11 cellular contexts compared by ENCODE assay signal in the genomic region with DNA sequence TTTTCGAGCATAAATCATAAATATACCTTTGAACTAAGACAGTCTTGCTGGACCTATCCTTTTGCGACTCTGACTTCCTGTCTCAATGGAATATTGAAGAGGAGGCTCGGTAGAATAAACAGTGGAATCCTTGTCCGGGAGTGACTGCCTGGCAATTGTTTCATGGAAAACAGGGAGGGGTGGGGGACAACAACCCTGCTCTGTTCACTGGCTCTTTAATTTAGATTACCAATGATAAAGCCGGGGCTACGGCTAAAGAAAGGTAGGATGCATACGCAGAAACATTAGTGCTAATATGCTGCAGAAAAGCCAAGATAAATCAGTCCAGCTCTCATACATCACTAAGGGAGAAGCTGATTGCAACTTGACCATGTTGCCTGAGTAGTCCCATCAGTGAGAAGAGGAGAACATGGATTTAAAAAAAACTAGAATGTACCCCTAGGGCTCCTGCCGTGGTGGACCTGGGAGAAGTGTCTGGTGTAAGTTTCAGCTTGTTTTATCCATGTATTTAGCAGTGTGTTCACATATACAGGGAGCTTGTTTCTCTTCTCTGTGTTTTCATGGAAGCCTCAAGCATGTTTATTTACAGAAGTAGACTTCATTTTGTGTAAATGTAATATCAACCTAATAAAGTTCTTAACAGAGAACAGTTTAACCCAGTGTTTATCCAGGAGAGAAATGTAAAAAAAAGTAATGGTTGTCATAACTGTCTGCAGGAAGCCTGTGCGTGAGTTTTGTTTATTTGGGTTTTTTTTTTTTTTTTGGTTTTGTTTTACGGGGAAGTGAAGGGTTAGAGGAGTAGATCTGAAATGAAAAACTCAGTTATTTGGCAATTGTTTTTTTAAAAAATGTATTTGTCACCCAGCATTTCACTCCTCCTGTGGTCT.
DNase-seq lines count a peak whose midpoint lies in the region; ATAC-seq and TF ChIP-seq lines count a peak whose summit lies in the region.
"Had no signal": no experiment of that assay in that cellular context is flagged by ENCODE, and none has a peak within 500 bp of the region (broad histone marks: within the 10 kb centered on the region; RNA-seq: fewer than 3 reads in every experiment).

No MANE protein-coding gene starts in this region.

- peak overlapping the region in 8 of 12 donors; percentile 10 to 56 (median 36) for H3K27ac ChIP-seq in heart left ventricle
- peak overlapping the region; percentile 68 for H3K27ac ChIP-seq in hepatocyte
- peak overlapping the region; percentile 2 for H3K27ac ChIP-seq in urinary bladder (ENCODE audit: low read depth)

- H3K4me3 ChIP-seq in heart left ventricle (peak overlapping the region in 9 of 12 donors; percentile 1 to 32 (median 18)), hepatocyte (no peak overlapping the region), urinary bladder (ENCODE audit: low read depth, low read length) (peak overlapping the region; percentile 39)
- H3K4me3 ChIP-seq: coronary artery had no signal

- H3K4me1 ChIP-seq in heart left ventricle (peaks cover 3 to 53% (median 34%) of the 10 kb centered on the region in 12 donors), hepatocyte (ENCODE audit: insufficient read depth) (peaks cover 11% of the 10 kb centered on the region), urinary bladder (ENCODE audit: insufficient read depth) (peaks cover 3% of the 10 kb centered on the region)

- no peaks in the 10 kb centered on the region for H3K9me2 ChIP-seq in hepatocyte (replicated peaks; ENCODE audit: insufficient read depth)

- TF ChIP-seq CTCF in heart left ventricle (IDR thresholded peaks at IDR 0.05) (no peak), hepatocyte (IDR thresholded peaks at IDR 0.05; ENCODE audit: poor library complexity) (no peak)

- peak overlapping the region; percentile 70 for H3K4me2 ChIP-seq in hepatocyte

- intact Hi-C loops in heart left ventricle (cut with DNase I) (loop anchor here in 4 of 10 donors (2.0 to 5.0 kb wide), 5 partner anchors 33 to 167 kb away; no protein-coding TSS in a partner anchor), Right ventricle myocardium inferior (cut with DNase I) (loop anchor here (5.0 kb wide), 1 partner anchor 38 kb away; no protein-coding TSS in a partner anchor)

- TF ChIP-seq POLR2A in heart left ventricle (IDR thresholded peaks at IDR 0.05): no peak

- no peaks in the 10 kb centered on the region for H4K20me1 ChIP-seq in hepatocyte (ENCODE audit: insufficient read depth, poor library complexity, severe bottlenecking)

- DNase-seq in heart left ventricle (no peak), Right ventricle myocardium inferior (ENCODE audit: missing footprints) (no peak), hepatocyte (ENCODE audit: low spot score) (no peak), HCEC 1CT (no peak)
- DNase-seq in stimulated activated CD4-positive, alpha-beta T cell treated with anti-CD3 and anti-CD28 coated beads, Interleukin-4, amount 100 ng/mL, for 4 hours: no peak
- DNase-seq: stimulated activated CD4-positive, alpha-beta T cell treated with anti-CD3 and anti-CD28 coated beads, Interleukin-2, amount 100 ng/mL, for 24 hours had no signal

- H3K27me3 ChIP-seq in heart left ventricle (no peaks in the 10 kb centered on the region), hepatocyte (no peaks in the 10 kb centered on the region)

- H3K79me2 ChIP-seq in hepatocyte: no peaks in the 10 kb centered on the region

- H2AFZ ChIP-seq in hepatocyte: peak overlapping the region; percentile 4

- 30 to 38% (median 34%) methylated on average over 10 of the region's 10 CpGs for WGBS in heart left ventricle, 4 donors
- WGBS in hepatocyte (ENCODE audit: low lambda C conversion rate, missing lambda C conversion rate): 31% methylated on average over 10 of the region's 10 CpGs
- 23% methylated on average over 10 of the region's 10 CpGs for WGBS in urinary bladder

- peaks cover 0 to 4% (median 0%) of the 10 kb centered on the region in 12 donors for H3K9me3 ChIP-seq in heart left ventricle
- H3K9me3 ChIP-seq in hepatocyte (ENCODE audit: low read depth): no peaks in the 10 kb centered on the region

- ATAC-seq in heart left ventricle: peak in 3 of 4 donors; percentile 32 to 49 (median 32)
- ATAC-seq in Right ventricle myocardium inferior: no peak
- peak; percentile 75 for ATAC-seq in SK-N-SH treated with all-trans-retinoic acid at 6 μM for 48 hours
- ATAC-seq in HG02798 (IDR thresholded peaks at IDR 0.05; ENCODE audit: poor library complexity, unreplicated experiment): no peak
- ATAC-seq: WTC11 had no signal

- H3K36me3 ChIP-seq in heart left ventricle (no peaks in the 10 kb centered on the region), hepatocyte (replicated peaks; ENCODE audit: insufficient read depth, low read depth) (no peaks in the 10 kb centered on the region), urinary bladder (ENCODE audit: insufficient read depth) (no peaks in the 10 kb centered on the region)

TF ChIP-seq in SK-N-SH treated with all-trans-retinoic acid at 6 μM for 48 hours, 23 proteins besides CTCF, POLR2A, EP300 and RAD21:
- TF ChIP-seq SNAI2 (CRISPR knock-in tag; IDR thresholded peaks at IDR 0.05) (0 out of 2 replicates have a peak, but pooled peaks have one; percentile 15), ZNF70 (CRISPR knock-in tag; IDR thresholded peaks at IDR 0.05) (0 out of 2 replicates have a peak, but pooled peaks have one; percentile 4), ARNTL (CRISPR knock-in tag; IDR thresholded peaks at IDR 0.05; ENCODE audit: borderline replicate concordance, low read depth) (no peak), CSDC2 (CRISPR knock-in tag; IDR thresholded peaks at IDR 0.05) (no peak), ISL1 (CRISPR knock-in tag; IDR thresholded peaks at IDR 0.05) (peak; percentile 32; the same call in 1 of the 2 replicates), TOX (CRISPR knock-in tag; IDR thresholded peaks at IDR 0.05; ENCODE audit: borderline replicate concordance) (no peak)
- TF ChIP-seq, protein P1, sequence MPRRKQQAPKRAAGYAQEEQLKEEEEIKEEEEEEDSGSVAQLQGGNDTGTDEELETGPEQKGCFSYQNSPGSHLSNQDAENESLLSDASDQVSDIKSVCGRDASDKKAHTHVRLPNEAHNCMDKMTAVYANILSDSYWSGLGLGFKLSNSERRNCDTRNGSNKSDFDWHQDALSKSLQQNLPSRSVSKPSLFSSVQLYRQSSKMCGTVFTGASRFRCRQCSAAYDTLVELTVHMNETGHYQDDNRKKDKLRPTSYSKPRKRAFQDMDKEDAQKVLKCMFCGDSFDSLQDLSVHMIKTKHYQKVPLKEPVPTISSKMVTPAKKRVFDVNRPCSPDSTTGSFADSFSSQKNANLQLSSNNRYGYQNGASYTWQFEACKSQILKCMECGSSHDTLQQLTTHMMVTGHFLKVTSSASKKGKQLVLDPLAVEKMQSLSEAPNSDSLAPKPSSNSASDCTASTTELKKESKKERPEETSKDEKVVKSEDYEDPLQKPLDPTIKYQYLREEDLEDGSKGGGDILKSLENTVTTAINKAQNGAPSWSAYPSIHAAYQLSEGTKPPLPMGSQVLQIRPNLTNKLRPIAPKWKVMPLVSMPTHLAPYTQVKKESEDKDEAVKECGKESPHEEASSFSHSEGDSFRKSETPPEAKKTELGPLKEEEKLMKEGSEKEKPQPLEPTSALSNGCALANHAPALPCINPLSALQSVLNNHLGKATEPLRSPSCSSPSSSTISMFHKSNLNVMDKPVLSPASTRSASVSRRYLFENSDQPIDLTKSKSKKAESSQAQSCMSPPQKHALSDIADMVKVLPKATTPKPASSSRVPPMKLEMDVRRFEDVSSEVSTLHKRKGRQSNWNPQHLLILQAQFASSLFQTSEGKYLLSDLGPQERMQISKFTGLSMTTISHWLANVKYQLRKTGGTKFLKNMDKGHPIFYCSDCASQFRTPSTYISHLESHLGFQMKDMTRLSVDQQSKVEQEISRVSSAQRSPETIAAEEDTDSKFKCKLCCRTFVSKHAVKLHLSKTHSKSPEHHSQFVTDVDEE (CRISPR knock-in tag; IDR thresholded peaks at IDR 0.05): peak; percentile 77
- TF ChIP-seq, protein P2, sequence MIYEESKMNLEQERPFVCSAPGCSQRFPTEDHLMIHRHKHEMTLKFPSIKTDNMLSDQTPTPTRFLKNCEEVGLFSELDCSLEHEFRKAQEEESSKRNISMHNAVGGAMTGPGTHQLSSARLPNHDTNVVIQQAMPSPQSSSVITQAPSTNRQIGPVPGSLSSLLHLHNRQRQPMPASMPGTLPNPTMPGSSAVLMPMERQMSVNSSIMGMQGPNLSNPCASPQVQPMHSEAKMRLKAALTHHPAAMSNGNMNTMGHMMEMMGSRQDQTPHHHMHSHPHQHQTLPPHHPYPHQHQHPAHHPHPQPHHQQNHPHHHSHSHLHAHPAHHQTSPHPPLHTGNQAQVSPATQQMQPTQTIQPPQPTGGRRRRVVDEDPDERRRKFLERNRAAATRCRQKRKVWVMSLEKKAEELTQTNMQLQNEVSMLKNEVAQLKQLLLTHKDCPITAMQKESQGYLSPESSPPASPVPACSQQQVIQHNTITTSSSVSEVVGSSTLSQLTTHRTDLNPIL (CRISPR knock-in tag; IDR thresholded peaks at IDR 0.05; ENCODE audit: low read depth): no peak
- TF ChIP-seq, protein P3, sequence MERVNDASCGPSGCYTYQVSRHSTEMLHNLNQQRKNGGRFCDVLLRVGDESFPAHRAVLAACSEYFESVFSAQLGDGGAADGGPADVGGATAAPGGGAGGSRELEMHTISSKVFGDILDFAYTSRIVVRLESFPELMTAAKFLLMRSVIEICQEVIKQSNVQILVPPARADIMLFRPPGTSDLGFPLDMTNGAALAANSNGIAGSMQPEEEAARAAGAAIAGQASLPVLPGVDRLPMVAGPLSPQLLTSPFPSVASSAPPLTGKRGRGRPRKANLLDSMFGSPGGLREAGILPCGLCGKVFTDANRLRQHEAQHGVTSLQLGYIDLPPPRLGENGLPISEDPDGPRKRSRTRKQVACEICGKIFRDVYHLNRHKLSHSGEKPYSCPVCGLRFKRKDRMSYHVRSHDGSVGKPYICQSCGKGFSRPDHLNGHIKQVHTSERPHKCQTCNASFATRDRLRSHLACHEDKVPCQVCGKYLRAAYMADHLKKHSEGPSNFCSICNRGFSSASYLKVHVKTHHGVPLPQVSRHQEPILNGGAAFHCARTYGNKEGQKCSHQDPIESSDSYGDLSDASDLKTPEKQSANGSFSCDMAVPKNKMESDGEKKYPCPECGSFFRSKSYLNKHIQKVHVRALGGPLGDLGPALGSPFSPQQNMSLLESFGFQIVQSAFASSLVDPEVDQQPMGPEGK (CRISPR knock-in tag; IDR thresholded peaks at IDR 0.05; ENCODE audit: borderline replicate concordance): no peak

Comparison
In these comparisons a context has a peak if more than half of its experiments do, and no peak if none do; other contexts are left out.
1. ATAC-seq: peak in heart left ventricle (3 of 4) and SK-N-SH treated with all-trans-retinoic acid at 6 μM for 48 hours (single experiment); none in Right ventricle myocardium inferior (single experiment) and HG02798 (single experiment).
2. H3K27ac ChIP-seq: peak in every context shown above with its lines; median percentile 68 in hepatocyte; 36 in heart left ventricle; 2 in urinary bladder.